Comparison of ENCODE assay signal across 8 cellular contexts in the genomic region with DNA sequence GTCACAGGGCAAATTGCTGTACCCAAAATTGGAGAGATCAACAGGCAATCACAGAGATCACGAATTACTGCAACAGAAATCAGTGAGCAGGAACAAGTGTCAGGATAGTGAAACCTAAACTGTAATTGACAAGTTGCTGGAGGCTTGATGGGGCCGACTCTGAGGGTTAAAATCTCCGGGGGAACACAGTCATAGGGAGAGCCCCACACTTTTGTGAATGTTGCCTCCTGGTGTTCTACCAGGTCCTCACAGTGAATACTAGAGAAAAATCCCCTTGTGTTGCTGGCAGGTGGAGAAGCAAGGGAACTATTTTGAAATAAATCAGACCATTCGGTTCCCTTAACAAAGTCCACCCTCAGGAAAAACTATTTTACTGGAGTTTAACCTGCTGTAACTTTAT.
A peak's percentile ranks its signal among the peaks of the same experiment; 100 is the strongest.
DNase-seq lines count a peak whose midpoint lies in the region; ATAC-seq and TF ChIP-seq lines count a peak whose summit lies in the region.

No MANE protein-coding gene starts in this region.

- peak overlapping the region; percentile 9 for H3K4me3 Mint-ChIP-seq in natural killer cell treated with Interleukin-12 subunit alpha and Interleukin-12 subunit beta and Interleukin-15 and Interleukin-18, amount 100 ng/mL, for 72 hours
- no peak overlapping the region for H3K4me3 Mint-ChIP-seq in natural killer cell
- H3K4me3 Mint-ChIP-seq in stimulated activated naive CD8-positive, alpha-beta T cell treated with anti-CD3 and anti-CD28 coated beads, Interleukin-15, Interleukin-2, amounts not matched to agents 100 ng/mL and 50 ng/mL, for 24 hours, result no peak overlapping the region

- TF ChIP-seq CTCF in natural killer cell (IDR thresholded peaks at IDR 0.05), result no peak

- no peak for DNase-seq in natural killer cell treated with Interleukin-12 subunit alpha and Interleukin-12 subunit beta and Interleukin-15 and Interleukin-18, amount 100 ng/mL, for 72 hours (ENCODE audit: low spot score)
- DNase-seq in natural killer cell, result no peak
- DNase-seq in NOMO-1 treated with dmso at 0.1 percent for 144 hours (lab: John Stamatoyannopoulos, UW; ENCODE audit: unreplicated experiment), result peak; percentile 22
- DNase-seq in anterior cingulate cortex (lab: John Stamatoyannopoulos, UW), result no peak
- DNase-seq in NK-92 treated with Interleukin-12 subunit alpha and Interleukin-12 subunit beta, amount 100 ng/mL, for 24 hours (lab: John Stamatoyannopoulos, UW), result no peak
- no peak for DNase-seq in NCI-H1417 (lab: John Stamatoyannopoulos, UW)

- no peaks in the 10 kb centered on the region for H3K36me3 Mint-ChIP-seq in natural killer cell treated with Interleukin-12 subunit alpha and Interleukin-12 subunit beta and Interleukin-15 and Interleukin-18, amount 100 ng/mL, for 72 hours
- H3K36me3 Mint-ChIP-seq in natural killer cell, result no peaks in the 10 kb centered on the region
- H3K36me3 Mint-ChIP-seq in stimulated activated naive CD8-positive, alpha-beta T cell treated with anti-CD3 and anti-CD28 coated beads, Interleukin-15, Interleukin-2, amounts not matched to agents 100 ng/mL and 50 ng/mL, for 24 hours (ENCODE audit: low read depth), result no peaks in the 10 kb centered on the region

- H3K9me3 Mint-ChIP-seq in natural killer cell treated with Interleukin-12 subunit alpha and Interleukin-12 subunit beta and Interleukin-15 and Interleukin-18, amount 100 ng/mL, for 72 hours, result no peaks in the 10 kb centered on the region
- H3K9me3 Mint-ChIP-seq in natural killer cell, result no peaks in the 10 kb centered on the region
- peaks cover 4% of the 10 kb centered on the region for H3K9me3 Mint-ChIP-seq in stimulated activated naive CD8-positive, alpha-beta T cell treated with anti-CD3 and anti-CD28 coated beads, Interleukin-15, Interleukin-2, amounts not matched to agents 100 ng/mL and 50 ng/mL, for 24 hours

- H3K27ac Mint-ChIP-seq in natural killer cell treated with Interleukin-12 subunit alpha and Interleukin-12 subunit beta and Interleukin-15 and Interleukin-18, amount 100 ng/mL, for 72 hours, result no peak overlapping the region
- no peak overlapping the region for H3K27ac Mint-ChIP-seq in natural killer cell
- peak overlapping the region; percentile 66 for H3K27ac Mint-ChIP-seq in stimulated activated naive CD8-positive, alpha-beta T cell treated with anti-CD3 and anti-CD28 coated beads, Interleukin-15, Interleukin-2, amounts not matched to agents 100 ng/mL and 50 ng/mL, for 24 hours

- peaks cover 0 to 6% of the 10 kb centered on the region in 2 donors for H3K4me1 Mint-ChIP-seq in natural killer cell treated with Interleukin-12 subunit alpha and Interleukin-12 subunit beta and Interleukin-15 and Interleukin-18, amount 100 ng/mL, for 72 hours (ENCODE audit: low read depth in 2 of 2)
- no peaks in the 10 kb centered on the region for H3K4me1 Mint-ChIP-seq in natural killer cell
- H3K4me1 Mint-ChIP-seq in stimulated activated naive CD8-positive, alpha-beta T cell treated with anti-CD3 and anti-CD28 coated beads, Interleukin-15, Interleukin-2, amounts not matched to agents 100 ng/mL and 50 ng/mL, for 24 hours (ENCODE audit: low read depth), result peaks cover 8% of the 10 kb centered on the region

- peak; percentile 49 to 53 for ATAC-seq in natural killer cell treated with Interleukin-12 subunit alpha and Interleukin-12 subunit beta and Interleukin-15 and Interleukin-18, amount 100 ng/mL, for 72 hours
- ATAC-seq in natural killer cell, result no peak
- peak; percentile 98 for ATAC-seq in HG02642 (IDR thresholded peaks at IDR 0.05; ENCODE audit: poor library complexity, unreplicated experiment)

- intact Hi-C loops in natural killer cell (cut with micrococcal nuclease), result no loop called here

- H3K27me3 Mint-ChIP-seq in natural killer cell treated with Interleukin-12 subunit alpha and Interleukin-12 subunit beta and Interleukin-15 and Interleukin-18, amount 100 ng/mL, for 72 hours, result peaks cover 4 to 6% of the 10 kb centered on the region in 2 donors
- peaks cover 0 to 5% of the 10 kb centered on the region in 2 donors for H3K27me3 Mint-ChIP-seq in natural killer cell (ENCODE audit: low read depth in 2 of 2)
- no peaks in the 10 kb centered on the region for H3K27me3 Mint-ChIP-seq in stimulated activated naive CD8-positive, alpha-beta T cell treated with anti-CD3 and anti-CD28 coated beads, Interleukin-15, Interleukin-2, amounts not matched to agents 100 ng/mL and 50 ng/mL, for 24 hours

Comparison
In these comparisons a context has a peak if more than half of its experiments do, and no peak if none do; other contexts are left out.
1. ATAC-seq: peak in natural killer cell treated with Interleukin-12 subunit alpha and Interleukin-12 subunit beta and Interleukin-15 and Interleukin-18, amount 100 ng/mL, for 72 hours (2 of 2) and HG02642 (single experiment); none in natural killer cell (0 of 3).